ENCODE assay signal across 21 cellular contexts in the genomic region with DNA sequence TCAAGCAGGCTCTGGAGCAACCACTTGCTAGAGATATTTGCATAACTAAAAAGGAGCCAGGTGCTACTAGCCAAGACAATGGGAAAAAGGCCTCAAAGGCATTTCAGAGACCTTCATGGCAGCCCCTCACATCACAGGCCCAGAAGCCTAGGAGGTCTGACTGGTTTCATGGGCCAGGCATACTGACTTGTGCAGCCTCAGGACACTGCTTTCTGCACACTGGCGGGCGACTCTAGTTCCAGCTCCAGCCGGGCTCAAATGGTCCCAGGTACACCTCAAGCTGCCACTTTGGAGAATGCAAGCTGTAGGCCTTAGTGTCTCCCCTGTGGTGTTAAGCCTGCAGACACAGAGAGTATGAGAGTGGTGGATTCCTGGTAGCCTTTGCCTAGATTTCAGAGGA. TPM values are rescaled to one million over a fixed set of nuclear protein-coding genes. Genes with fewer than 3 reads are reported as not detected.
DNase-seq lines count a peak whose midpoint lies in the region; ATAC-seq and TF ChIP-seq lines count a peak whose summit lies in the region.
"Had no signal": no experiment of that assay in that cellular context is flagged by ENCODE, and none has a peak within 500 bp of the region (broad histone marks: within the 10 kb centered on the region; RNA-seq: fewer than 3 reads in every experiment).

No MANE protein-coding gene starts in this region.

- no peaks in the 10 kb centered on the region for H3K23me2 ChIP-seq in H9 (ENCODE audit: insufficient read length, low read depth, low read length, poor library complexity, severe bottlenecking)

- H2BK5ac ChIP-seq in H9 (ENCODE audit: insufficient read length, low read length) (no peak overlapping the region), trophoblast cell (ENCODE audit: low read depth, low read length, poor library complexity) (no peak overlapping the region)

- no peak overlapping the region for H2BK12ac ChIP-seq in H9 (ENCODE audit: insufficient read length, low read depth, low read length)
- no peak overlapping the region for H2BK12ac ChIP-seq in trophoblast cell (ENCODE audit: low read length)

- H3K14ac ChIP-seq in H9 (ENCODE audit: insufficient read depth, low read length) (peak overlapping the region; percentile 10; the same call in 1 of the 2 replicates), trophoblast cell (ENCODE audit: low read length) (no peak overlapping the region)

- ATAC-seq in GM21825 (IDR thresholded peaks at IDR 0.05; ENCODE audit: unreplicated experiment), result no peak
- ATAC-seq in activated CD8-positive, alpha-beta T cell treated with anti-CD3 and anti-CD28 coated beads, Interleukin-2, amount 10 ng/mL, durations not matched to agents 7 days and 5 days, result no peak
- ATAC-seq: HCT116 had no signal

- H3K36me3 ChIP-seq in endodermal cell (ENCODE audit: control insufficient read depth, insufficient read depth, low read length) (no peaks in the 10 kb centered on the region), trophoblast cell (ENCODE audit: control insufficient read depth in 1 of 2, insufficient read depth in 2 of 2, low read length in 2 of 2) (no peaks in the 10 kb centered on the region)

- no peak overlapping the region for H2BK15ac ChIP-seq in H9 (ENCODE audit: low read depth, low read length)

- no peak overlapping the region for H4K8ac ChIP-seq in H9 (replicated peaks; ENCODE audit: insufficient read length, low read depth, low read length)
- peak overlapping the region; percentile 10 for H4K8ac ChIP-seq in trophoblast cell (ENCODE audit: low read depth, low read length)

- H2AK5ac ChIP-seq in H9 (ENCODE audit: insufficient read length, low read length) (no peak overlapping the region), trophoblast cell (ENCODE audit: low read length) (no peak overlapping the region)

- peak overlapping the region; percentile 51 for H3K18ac ChIP-seq in H9 (ENCODE audit: insufficient read length, low read depth, low read length)
- no peak overlapping the region for H3K18ac ChIP-seq in trophoblast cell (ENCODE audit: low read length)

- H3K4me1 Mint-ChIP-seq in H9 (peaks cover 73 to 82% of the 10 kb centered on the region in 2 experiments), endodermal cell (peaks cover 56% of the 10 kb centered on the region), HFFc6 (ENCODE audit: low read depth) (no peaks in the 10 kb centered on the region)
- H3K4me1 Mint-ChIP-seq in activated CD8-positive, alpha-beta T cell treated with anti-CD3 and anti-CD28 coated beads, Interleukin-2, amount 10 ng/mL, durations not matched to agents 7 days and 5 days (ENCODE audit: low read depth), result no peaks in the 10 kb centered on the region
- H3K4me1 Mint-ChIP-seq in activated CD4-positive, alpha-beta T cell treated with anti-CD3 and anti-CD28 coated beads, Interleukin-2, amount 10 ng/mL, durations not matched to agents 24 days and 14 days, result no peaks in the 10 kb centered on the region

- H3K79me2 ChIP-seq in H9 (ENCODE audit: insufficient read depth, low read length) (no peaks in the 10 kb centered on the region), trophoblast cell (ENCODE audit: control insufficient read depth, insufficient read depth, low read length, poor library complexity) (no peaks in the 10 kb centered on the region)

- H2BK20ac ChIP-seq in H9 (ENCODE audit: low read depth, low read length, poor library complexity, severe bottlenecking), result no peak overlapping the region

- H2AFZ ChIP-seq in H9 (ENCODE audit: low read length), result no peak overlapping the region
- H2AFZ ChIP-seq in trophoblast cell (ENCODE audit: insufficient read depth, low read length, poor library complexity), result no peak overlapping the region

- H3K27me3 Mint-ChIP-seq in H9 (ENCODE audit: low read depth) (no peaks in the 10 kb centered on the region), endodermal cell (ENCODE audit: insufficient read depth) (no peaks in the 10 kb centered on the region), HFFc6 (ENCODE audit: insufficient read depth) (peaks cover 4% of the 10 kb centered on the region; the same call in 1 of the 2 replicates)
- peaks cover 5% of the 10 kb centered on the region for H3K27me3 Mint-ChIP-seq in activated CD8-positive, alpha-beta T cell treated with anti-CD3 and anti-CD28 coated beads, Interleukin-2, amount 10 ng/mL, durations not matched to agents 7 days and 5 days (ENCODE audit: low read depth)
- H3K27me3 Mint-ChIP-seq in activated CD4-positive, alpha-beta T cell treated with anti-CD3 and anti-CD28 coated beads, Interleukin-2, amount 10 ng/mL, durations not matched to agents 24 days and 14 days, result peaks cover 8% of the 10 kb centered on the region

- no CpG with 5 or more reads among the region's 3 CpGs for WGBS in H9 (ENCODE audit: extremely low coverage, insufficient read length, low lambda C conversion rate)
- WGBS in endodermal cell (ENCODE audit: insufficient coverage in 1 of 2, insufficient read length in 1 of 2), 2 experiments, result 91% methylated on average over 3 of the region's 3 CpGs; no CpG with 5 or more reads in 1 of the 2 experiments
- WGBS in trophoblast cell (ENCODE audit: extremely low coverage, insufficient coverage, insufficient read length), result no CpG with 5 or more reads among the region's 3 CpGs

- H4K5ac ChIP-seq in H9 (ENCODE audit: insufficient read length, low read depth, low read length), result no peak overlapping the region

- H3K4me2 ChIP-seq in H9 (ENCODE audit: insufficient read depth, insufficient read length, low read length), result no peak overlapping the region
- H3K4me2 ChIP-seq in trophoblast cell (ENCODE audit: low read length), result no peak overlapping the region
- H3K4me2 ChIP-seq: SK-N-SH had no signal

- no peak overlapping the region for H3K4ac ChIP-seq in H9 (ENCODE audit: low read depth, low read length)
- no peak overlapping the region for H3K4ac ChIP-seq in trophoblast cell (ENCODE audit: low read depth, low read length)

- H3K36me3 Mint-ChIP-seq in H9 (ENCODE audit: insufficient read depth in 1 of 3, low read depth in 3 of 3) (peaks cover 0 to 9% (median 0%) of the 10 kb centered on the region in 3 experiments; a peak in 2 of 7 replicates), endodermal cell (ENCODE audit: low read depth) (no peaks in the 10 kb centered on the region), HFFc6 (ENCODE audit: low read depth) (no peaks in the 10 kb centered on the region)
- H3K36me3 Mint-ChIP-seq in activated CD8-positive, alpha-beta T cell treated with anti-CD3 and anti-CD28 coated beads, Interleukin-2, amount 10 ng/mL, durations not matched to agents 7 days and 5 days (ENCODE audit: low read depth), result no peaks in the 10 kb centered on the region
- H3K36me3 Mint-ChIP-seq in activated CD4-positive, alpha-beta T cell treated with anti-CD3 and anti-CD28 coated beads, Interleukin-2, amount 10 ng/mL, durations not matched to agents 24 days and 14 days (ENCODE audit: low read depth), result no peaks in the 10 kb centered on the region

- H2BK120ac ChIP-seq in H9 (ENCODE audit: low read depth, low read length, poor library complexity, severe bottlenecking) (no peak overlapping the region), trophoblast cell (ENCODE audit: insufficient read depth, low read length, poor library complexity) (no peak overlapping the region)

- peak overlapping the region; percentile 87 for H3K27ac ChIP-seq in H9 (ENCODE audit: insufficient read length, low read depth, low read length)
- no peak overlapping the region for H3K27ac ChIP-seq in endodermal cell (ENCODE audit: low read depth, low read length)
- no peak overlapping the region for H3K27ac ChIP-seq in trophoblast cell (ENCODE audit: low read depth, low read length)

- H4K12ac ChIP-seq in trophoblast cell (ENCODE audit: low read depth, low read length), result no peak overlapping the region

- peaks cover 16% of the 10 kb centered on the region; the same call in 1 of the 2 replicates for H3K4me1 ChIP-seq in H9 (ENCODE audit: insufficient read depth, low read length)
- H3K4me1 ChIP-seq in endodermal cell (ENCODE audit: control insufficient read depth, insufficient read depth, low read length), result peaks cover 9% of the 10 kb centered on the region
- H3K4me1 ChIP-seq in trophoblast cell (ENCODE audit: control insufficient read depth in 1 of 2, insufficient read depth in 2 of 2, low read length in 2 of 2), result peaks cover 4 to 5% of the 10 kb centered on the region in 2 experiments

- no peak overlapping the region for H3K56ac ChIP-seq in H9 (ENCODE audit: insufficient read length, low read depth, low read length)

- no peak overlapping the region for H3T11ph ChIP-seq in H9 (ENCODE audit: low read length)

- DNase-seq in H9 (peak; percentile 79), endodermal cell (peak; percentile 67), iPS-NIHi7 (ENCODE audit: extremely low spot score) (peak; percentile 13), trophoblast cell (no peak), HFFc6 (no peak)
- DNase-seq in activated CD8-positive, alpha-beta T cell treated with anti-CD3 and anti-CD28 coated beads, Interleukin-2, amount 10 ng/mL, durations not matched to agents 7 days and 5 days, result no peak
- DNase-seq in activated CD4-positive, alpha-beta T cell treated with anti-CD3 and anti-CD28 coated beads, Interleukin-2, amount 10 ng/mL, durations not matched to agents 24 days and 14 days, result no peak
- DNase-seq: Calu3, DMS79 treated with DMSO at 0.1 percent for 48 hours, GOT3, KBM-7, MV-4-11, NCI-H1105, NCI-H1436 treated with DMSO at 0.1 percent for 48 hours, NCI-H1930, NCI-H2107, NCI-H524, NCI-H774, SK-N-SH had no signal

- no peak overlapping the region for H3K9ac ChIP-seq in H9 (ENCODE audit: extremely low read depth, insufficient read length, low read length)
- H3K9ac ChIP-seq in endodermal cell (ENCODE audit: extremely low read depth, low read length, poor library complexity, severe bottlenecking), result no peak overlapping the region
- no peak overlapping the region for H3K9ac ChIP-seq in trophoblast cell (ENCODE audit: low read length)
- H3K9ac ChIP-seq: SK-N-SH had no signal

- H4K20me1 ChIP-seq in H9 (ENCODE audit: control insufficient read depth, insufficient read depth, insufficient read length), result no peaks in the 10 kb centered on the region

- H3K4me3 ChIP-seq in endodermal cell (ENCODE audit: low read length), result no peak overlapping the region
- H3K4me3 ChIP-seq in trophoblast cell (ENCODE audit: low read depth, low read length), result no peak overlapping the region

- CTCF ChIA-PET in activated CD8-positive, alpha-beta T cell treated with anti-CD3 and anti-CD28 coated beads, Interleukin-2, amount 10 ng/mL, durations not matched to agents 7 days and 5 days (lab: Charles Lee), result no interaction called here

- no peaks in the 10 kb centered on the region for H3K9me3 ChIP-seq in H9 (ENCODE audit: control insufficient read depth, low read depth, low read length)
- no peaks in the 10 kb centered on the region for H3K9me3 ChIP-seq in endodermal cell (ENCODE audit: control insufficient read depth, low read length)
- no peaks in the 10 kb centered on the region for H3K9me3 ChIP-seq in trophoblast cell (ENCODE audit: insufficient read depth, low read depth, low read length)
- H3K9me3 ChIP-seq: SK-N-SH had no signal

- H3K4me3 Mint-ChIP-seq in H9 (no peak overlapping the region), endodermal cell (no peak overlapping the region), HFFc6 (no peak overlapping the region)
- no peak overlapping the region for H3K4me3 Mint-ChIP-seq in activated CD8-positive, alpha-beta T cell treated with anti-CD3 and anti-CD28 coated beads, Interleukin-2, amount 10 ng/mL, durations not matched to agents 7 days and 5 days
- H3K4me3 Mint-ChIP-seq in activated CD4-positive, alpha-beta T cell treated with anti-CD3 and anti-CD28 coated beads, Interleukin-2, amount 10 ng/mL, durations not matched to agents 24 days and 14 days, result no peak overlapping the region

- H3K27me3 ChIP-seq in H9 (ENCODE audit: insufficient read depth, low read length), result no peaks in the 10 kb centered on the region
- H3K27me3 ChIP-seq in endodermal cell (ENCODE audit: control insufficient read depth, insufficient read depth, low read length, poor library complexity, severe bottlenecking), result no peaks in the 10 kb centered on the region
- H3K27me3 ChIP-seq in trophoblast cell (ENCODE audit: insufficient read depth, low read length), result no peaks in the 10 kb centered on the region

- TF ChIP-seq CTCF in H9 (conservative IDR thresholded peaks at IDR 0.05) (no peak), endodermal cell (conservative IDR thresholded peaks at IDR 0.05) (no peak), HFFc6 (IDR thresholded peaks at IDR 0.05) (no peak)

- H3K23ac ChIP-seq in H9 (ENCODE audit: insufficient read length, low read depth, low read length) (no peak overlapping the region), trophoblast cell (ENCODE audit: low read length) (no peak overlapping the region)

- H3K27ac Mint-ChIP-seq in H9, result peak overlapping the region; percentile 93 to 98 (median 95)
- H3K27ac Mint-ChIP-seq in endodermal cell, result peak overlapping the region; percentile 3
- H3K27ac Mint-ChIP-seq in HFFc6, result no peak overlapping the region
- no peak overlapping the region for H3K27ac Mint-ChIP-seq in activated CD8-positive, alpha-beta T cell treated with anti-CD3 and anti-CD28 coated beads, Interleukin-2, amount 10 ng/mL, durations not matched to agents 7 days and 5 days
- no peak overlapping the region for H3K27ac Mint-ChIP-seq in activated CD4-positive, alpha-beta T cell treated with anti-CD3 and anti-CD28 coated beads, Interleukin-2, amount 10 ng/mL, durations not matched to agents 24 days and 14 days

- intact Hi-C loops in activated CD4-positive, alpha-beta T cell treated with anti-CD3 and anti-CD28 coated beads, Interleukin-2, amount 10 ng/mL, durations not matched to agents 24 days and 14 days (cut with micrococcal nuclease), result no loop called here

- POLR2A ChIA-PET in activated CD8-positive, alpha-beta T cell treated with anti-CD3 and anti-CD28 coated beads, Interleukin-2, amount 10 ng/mL, durations not matched to agents 7 days and 5 days (lab: Charles Lee), result no interaction called here

- H3K9me3 Mint-ChIP-seq in H9 (no peaks in the 10 kb centered on the region; a peak in 1 of 5 replicates), endodermal cell (no peaks in the 10 kb centered on the region), HFFc6 (no peaks in the 10 kb centered on the region)
- no peaks in the 10 kb centered on the region for H3K9me3 Mint-ChIP-seq in activated CD8-positive, alpha-beta T cell treated with anti-CD3 and anti-CD28 coated beads, Interleukin-2, amount 10 ng/mL, durations not matched to agents 7 days and 5 days (ENCODE audit: insufficient read depth)
- no peaks in the 10 kb centered on the region for H3K9me3 Mint-ChIP-seq in activated CD4-positive, alpha-beta T cell treated with anti-CD3 and anti-CD28 coated beads, Interleukin-2, amount 10 ng/mL, durations not matched to agents 24 days and 14 days

- no peak overlapping the region for H4K91ac ChIP-seq in H9 (ENCODE audit: insufficient read length, low read depth, low read length)
- peak overlapping the region; percentile 10 for H4K91ac ChIP-seq in trophoblast cell (ENCODE audit: low read depth, low read length)

- H3K79me1 ChIP-seq in H9 (ENCODE audit: insufficient read depth, low read depth, low read length, poor library complexity, severe bottlenecking) (no peaks in the 10 kb centered on the region), trophoblast cell (ENCODE audit: low read length) (no peaks in the 10 kb centered on the region)

RNA-seq across cellular contexts. Expression of a gene that starts 27.1 kb away (rescaled TPM):
- 1,292 and 1,315 TPM in 2 replicates for total RNA-seq in H9 (2021)
- 100 to 1,000 TPM; 912 to 930 TPM for total RNA-seq in endodermal cell
- 650 TPM for polyA plus RNA-seq in endodermal cell (2013, experiment 1 of 2)
- 596 TPM for polyA plus RNA-seq in endodermal cell (2013, experiment 2 of 2)
- 953 and 990 TPM in 2 replicates for polyA plus RNA-seq in trophoblast cell (2013)
- 100 to 1,000 TPM; 342 to 387 (median 369) TPM for total RNA-seq in HFFc6 (2021; fragmentation: NEBNext Ultra II Directional; extraction: Animal tissue kit (Norgen Biotek cat#: 25700))
- total RNA-seq in activated CD8-positive, alpha-beta T cell treated with anti-CD3 and anti-CD28 coated beads, Interleukin-2, amount 10 ng/mL, durations not matched to agents 7 days and 5 days, result 100 to 1,000 TPM; 460 to 487 TPM
- 471 and 481 TPM in 2 replicates for total RNA-seq in activated CD4-positive, alpha-beta T cell treated with anti-CD3 and anti-CD28 coated beads, Interleukin-2, amount 10 ng/mL, durations not matched to agents 24 days and 14 days

Comparison
In these comparisons a context has a peak if more than half of its experiments do, and no peak if none do; other contexts are left out.
1. DNase-seq: peak in H9 (single experiment), endodermal cell (single experiment) and iPS-NIHi7 (single experiment); none in trophoblast cell (0 of 2), HFFc6 (single experiment), activated CD8-positive, alpha-beta T cell treated with anti-CD3 and anti-CD28 coated beads, Interleukin-2, amount 10 ng/mL, durations not matched to agents 7 days and 5 days (single experiment) and activated CD4-positive, alpha-beta T cell treated with anti-CD3 and anti-CD28 coated beads, Interleukin-2, amount 10 ng/mL, durations not matched to agents 24 days and 14 days (single experiment).
2. H3K27ac Mint-ChIP-seq: peak in H9 (3 of 3) and endodermal cell (single experiment); none in HFFc6 (single experiment), activated CD8-positive, alpha-beta T cell treated with anti-CD3 and anti-CD28 coated beads, Interleukin-2, amount 10 ng/mL, durations not matched to agents 7 days and 5 days (single experiment) and activated CD4-positive, alpha-beta T cell treated with anti-CD3 and anti-CD28 coated beads, Interleukin-2, amount 10 ng/mL, durations not matched to agents 24 days and 14 days (single experiment).